In the genomic region with DNA sequence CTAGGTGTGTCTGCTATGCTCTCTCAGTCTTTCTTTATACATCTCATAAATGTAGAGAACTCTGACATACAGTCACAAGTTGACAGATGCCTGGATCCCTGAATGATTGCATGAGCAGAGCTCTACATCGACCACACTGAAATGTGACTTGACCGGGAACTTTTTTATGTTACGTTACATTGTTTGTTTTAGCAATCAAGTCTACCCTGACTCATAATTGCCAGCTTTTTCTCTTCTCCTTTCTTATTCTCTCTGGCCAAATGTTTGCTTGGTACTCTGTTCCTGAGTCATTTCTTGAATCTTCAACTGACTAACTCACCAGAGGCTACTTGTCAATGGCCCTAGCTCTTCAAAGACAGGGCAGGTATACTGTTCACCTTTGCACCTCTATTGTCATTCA, we compare ENCODE assay signal across 12 cellular contexts.
DNase-seq lines count a peak whose midpoint lies in the region; ATAC-seq, FAIRE-seq and TF ChIP-seq lines count a peak whose summit lies in the region.
"Had no signal": no experiment of that assay in that cellular context is flagged by ENCODE, and none has a peak within 500 bp of the region (broad histone marks: within the 10 kb centered on the region; RNA-seq: fewer than 3 reads in every experiment).

No MANE protein-coding gene starts in this region.

- TF ChIP-seq CTCF in lower lobe of right lung (IDR thresholded peaks at IDR 0.05) (no peak), WERI-Rb-1 (IDR thresholded peaks at IDR 0.05; ENCODE audit: low read depth, low read length) (no peak), HepG2 (CRISPR knock-in tag; IDR thresholded peaks at IDR 0.05) (no peak)

- BruUV-seq in HepG2 (replicated peaks; lab: Mats Ljungman, UMichigan): no TSS peak

- H2AFZ ChIP-seq in HepG2 (ENCODE audit: low read length): no peak overlapping the region

- H3K9me3 ChIP-seq in lower lobe of right lung (no peaks in the 10 kb centered on the region), WERI-Rb-1 (ENCODE audit: severe bottlenecking) (no peaks in the 10 kb centered on the region), HepG2 (ENCODE audit: low read length) (no peaks in the 10 kb centered on the region)

- TF ChIP-seq POLR2A in HepG2 (IDR thresholded peaks at IDR 0.05; ENCODE audit: insufficient read depth in 1 of 2, low read depth in 2 of 2, low read length in 2 of 2): no peak

- H3K27me3 ChIP-seq in lower lobe of right lung (ENCODE audit: low read depth) (no peaks in the 10 kb centered on the region), WERI-Rb-1 (ENCODE audit: insufficient read depth, low read depth, severe bottlenecking) (no peaks in the 10 kb centered on the region), HepG2 (ENCODE audit: control insufficient read depth in 1 of 2, insufficient read depth in 2 of 2, low read length in 2 of 2) (peaks cover 1 to 11% of the 10 kb centered on the region in 2 experiments; a peak in 3 of 5 replicates)

- H3K36me3 ChIP-seq in lower lobe of right lung (no peaks in the 10 kb centered on the region), WERI-Rb-1 (no peaks in the 10 kb centered on the region), HepG2 (replicated peaks in 1 of 2; ENCODE audit: control insufficient read depth in 1 of 2, insufficient read depth in 2 of 2, low read length in 2 of 2) (no peaks in the 10 kb centered on the region)

- no peaks in the 10 kb centered on the region for H4K20me1 ChIP-seq in HepG2 (ENCODE audit: insufficient read depth, low read length)

- no peak for TF ChIP-seq RAD21 in HepG2 (CRISPR knock-in tag; IDR thresholded peaks at IDR 0.05)

- H3K79me2 ChIP-seq in HepG2 (ENCODE audit: insufficient read depth, low read length): no peaks in the 10 kb centered on the region

- DNase-seq in DMS53 (lab: John Stamatoyannopoulos, UW): peak; percentile 14
- DNase-seq in DMS53 treated with DMSO at 0.1 percent for 48 hours (lab: John Stamatoyannopoulos, UW; ENCODE audit: unreplicated experiment): no peak
- peak; percentile 95 for DNase-seq in MV-4-11 (lab: John Stamatoyannopoulos, UW)
- no peak for DNase-seq in lower lobe of right lung
- no peak for DNase-seq in WERI-Rb-1
- DNase-seq in NCI-H1105 (lab: John Stamatoyannopoulos, UW): no peak
- DNase-seq in HepG2 (ENCODE audit: low spot score): no peak
- DNase-seq: activated naive CD8-positive, alpha-beta T cell treated with anti-CD3 and anti-CD28 coated beads, Interleukin-2, amount 10 ng/mL, durations not matched to agents 7 days and 5 days; HCEC 1CT; islet precursor cell had no signal

- H3K9ac ChIP-seq in HepG2 (ENCODE audit: insufficient read depth, low read depth, low read length): no peak overlapping the region

- no peak overlapping the region for H3K27ac ChIP-seq in lower lobe of right lung
- H3K27ac ChIP-seq in WERI-Rb-1: no peak overlapping the region
- H3K27ac ChIP-seq in HepG2 (ENCODE audit: extremely low read length, insufficient read depth, low read length): no peak overlapping the region
- H3K27ac ChIP-seq: 22Rv1 had no signal

- intact Hi-C loops in lower lobe of right lung (cut with DNase I) (no loop called here), HepG2 (cut with micrococcal nuclease; ENCODE audit: unreplicated experiment) (no loop called here)

- CTCF ChIA-PET in HepG2 (lab: Yijun Ruan, JAX; ENCODE audit: low intra/inter-chr PET ratio, low total read pairs): no interaction called here

- in situ Hi-C loops in HepG2 (cut with HindIII; ENCODE audit: extremely low pct_ligation_motif_present, low pct_unique_long_range_greater_than_20kb): no loop called here

- ATAC-seq in HG02678 (IDR thresholded peaks at IDR 0.05; ENCODE audit: unreplicated experiment): peak; percentile 61
- ATAC-seq in lower lobe of right lung: peak; percentile 13 to 39
- ATAC-seq in HepG2: no peak

- FAIRE-seq in HepG2 (lab: Jason Lieb, UNC): no peak

- WGBS in HepG2 (ENCODE audit: low lambda C conversion rate): 4% methylated on average over 3 of the region's 3 CpGs

- H3K4me3 ChIP-seq in lower lobe of right lung (no peak overlapping the region), WERI-Rb-1 (ENCODE audit: low read depth, low read length) (no peak overlapping the region), HepG2 (replicated peaks in 1 of 3; ENCODE audit: insufficient read depth in 1 of 3, low read depth in 2 of 3, low read length in 3 of 3) (no peak overlapping the region)

- TF ChIP-seq EP300 in HepG2 (IDR thresholded peaks at IDR 0.05; ENCODE audit: low read depth in 2 of 2, low read length in 2 of 2) (no peak), HepG2 (CRISPR knock-in tag; IDR thresholded peaks at IDR 0.05; ENCODE audit: borderline replicate concordance) (no peak)

- H3K4me1 ChIP-seq in lower lobe of right lung: peaks cover 28% of the 10 kb centered on the region
- H3K4me1 ChIP-seq in HepG2 (ENCODE audit: insufficient read depth, low read length): no peaks in the 10 kb centered on the region

- POLR2A ChIA-PET in HepG2 (lab: Yijun Ruan, JAX): no interaction called here

- H3K4me2 ChIP-seq in HepG2 (ENCODE audit: low read depth, low read length): no peak overlapping the region

TF ChIP-seq in HepG2, 621 proteins besides CTCF, POLR2A, EP300 and RAD21:
- no peak for TF ChIP-seq ZNF660 (CRISPR knock-in tag; IDR thresholded peaks at IDR 0.05; ENCODE audit: borderline replicate concordance, low read depth)
- TF ChIP-seq, protein P1, sequence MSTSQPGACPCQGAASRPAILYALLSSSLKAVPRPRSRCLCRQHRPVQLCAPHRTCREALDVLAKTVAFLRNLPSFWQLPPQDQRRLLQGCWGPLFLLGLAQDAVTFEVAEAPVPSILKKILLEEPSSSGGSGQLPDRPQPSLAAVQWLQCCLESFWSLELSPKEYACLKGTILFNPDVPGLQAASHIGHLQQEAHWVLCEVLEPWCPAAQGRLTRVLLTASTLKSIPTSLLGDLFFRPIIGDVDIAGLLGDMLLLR (CRISPR knock-in tag; IDR thresholded peaks at IDR 0.05): no peak
- no peak for TF ChIP-seq ZNF674 (CRISPR knock-in tag; IDR thresholded peaks at IDR 0.05; ENCODE audit: low read depth)
- TF ChIP-seq, protein P2, sequence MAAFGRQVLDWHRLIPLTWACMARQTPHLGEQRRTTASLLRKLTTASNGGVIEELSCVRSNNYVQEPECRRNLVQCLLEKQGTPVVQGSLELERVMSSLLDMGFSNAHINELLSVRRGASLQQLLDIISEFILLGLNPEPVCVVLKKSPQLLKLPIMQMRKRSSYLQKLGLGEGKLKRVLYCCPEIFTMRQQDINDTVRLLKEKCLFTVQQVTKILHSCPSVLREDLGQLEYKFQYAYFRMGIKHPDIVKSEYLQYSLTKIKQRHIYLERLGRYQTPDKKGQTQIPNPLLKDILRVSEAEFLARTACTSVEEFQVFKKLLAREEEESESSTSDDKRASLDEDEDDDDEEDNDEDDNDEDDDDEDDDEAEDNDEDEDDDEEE (CRISPR knock-in tag; IDR thresholded peaks at IDR 0.05): no peak
- TF ChIP-seq, protein P3, sequence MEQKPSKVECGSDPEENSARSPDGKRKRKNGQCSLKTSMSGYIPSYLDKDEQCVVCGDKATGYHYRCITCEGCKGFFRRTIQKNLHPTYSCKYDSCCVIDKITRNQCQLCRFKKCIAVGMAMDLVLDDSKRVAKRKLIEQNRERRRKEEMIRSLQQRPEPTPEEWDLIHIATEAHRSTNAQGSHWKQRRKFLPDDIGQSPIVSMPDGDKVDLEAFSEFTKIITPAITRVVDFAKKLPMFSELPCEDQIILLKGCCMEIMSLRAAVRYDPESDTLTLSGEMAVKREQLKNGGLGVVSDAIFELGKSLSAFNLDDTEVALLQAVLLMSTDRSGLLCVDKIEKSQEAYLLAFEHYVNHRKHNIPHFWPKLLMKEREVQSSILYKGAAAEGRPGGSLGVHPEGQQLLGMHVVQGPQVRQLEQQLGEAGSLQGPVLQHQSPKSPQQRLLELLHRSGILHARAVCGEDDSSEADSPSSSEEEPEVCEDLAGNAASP (CRISPR knock-in tag; IDR thresholded peaks at IDR 0.05; ENCODE audit: borderline replicate concordance): no peak
- no peak for TF ChIP-seq CHD2 (IDR thresholded peaks at IDR 0.05; ENCODE audit: low read depth, low read length)
- TF ChIP-seq PCBP1 (IDR thresholded peaks at IDR 0.05; ENCODE audit: borderline replicate concordance, low read depth, low read length): no peak
- TF ChIP-seq, protein P4, sequence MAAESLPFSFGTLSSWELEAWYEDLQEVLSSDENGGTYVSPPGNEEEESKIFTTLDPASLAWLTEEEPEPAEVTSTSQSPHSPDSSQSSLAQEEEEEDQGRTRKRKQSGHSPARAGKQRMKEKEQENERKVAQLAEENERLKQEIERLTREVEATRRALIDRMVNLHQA (CRISPR knock-in tag; IDR thresholded peaks at IDR 0.05): no peak
- TF ChIP-seq MTA1 (CRISPR knock-in tag; IDR thresholded peaks at IDR 0.05; ENCODE audit: borderline replicate concordance): no peak
- TF ChIP-seq LCORL (IDR thresholded peaks at IDR 0.05): no peak
- TF ChIP-seq LCORL (CRISPR knock-in tag; IDR thresholded peaks at IDR 0.05): no peak
- no peak for TF ChIP-seq ZNF441 (CRISPR knock-in tag; IDR thresholded peaks at IDR 0.05; ENCODE audit: borderline replicate concordance)
- no peak for TF ChIP-seq ZNF451 (CRISPR knock-in tag; IDR thresholded peaks at IDR 0.05)
- no peak for TF ChIP-seq BRCA1 (CRISPR knock-in tag; IDR thresholded peaks at IDR 0.05)
- TF ChIP-seq KAT8 (CRISPR knock-in tag; IDR thresholded peaks at IDR 0.05): no peak
- no peak for TF ChIP-seq HHEX (CRISPR knock-in tag; IDR thresholded peaks at IDR 0.05)
- TF ChIP-seq ZNF652 (CRISPR knock-in tag; IDR thresholded peaks at IDR 0.05; ENCODE audit: borderline replicate concordance, low read depth): no peak
TF ChIP-seq in HepG2: peak in this region for 0.

Comparison
In these comparisons a context has a peak if more than half of its experiments do, and no peak if none do; other contexts are left out.
1. DNase-seq: peak in DMS53 (single experiment) and MV-4-11 (single experiment); none in DMS53 treated with DMSO at 0.1 percent for 48 hours (single experiment), lower lobe of right lung (single experiment), WERI-Rb-1 (single experiment), NCI-H1105 (single experiment) and HepG2 (single experiment).